ENCODE assay signal across 2 cellular contexts in genomic region chr18:24366328-24366727, GRCh38.
TF ChIP-seq lines count a peak whose summit lies in the region.

No MANE protein-coding gene starts in this region.

TF ChIP-seq in HepG2, 621 proteins besides CTCF, POLR2A, EP300 and RAD21:
- TF ChIP-seq CEBPB (IDR thresholded peaks at IDR 0.05; ENCODE audit: borderline replicate concordance, low read depth, low read length), result peak; percentile 52; the same call in 1 of the 2 replicates
- TF ChIP-seq ZNF790 (CRISPR knock-in tag; IDR thresholded peaks at IDR 0.05; ENCODE audit: borderline replicate concordance), result no peak

TF ChIP-seq in K562, 482 proteins besides CTCF, POLR2A, EP300 and RAD21:
- no peak for TF ChIP-seq RFX1 (IDR thresholded peaks at IDR 0.05)
- peak; percentile 42; the same call in 1 of the 2 replicates for TF ChIP-seq CEBPB (tag; IDR thresholded peaks at IDR 0.05)
